8 cellular contexts compared by ENCODE assay signal in genomic region chr1:112507896-112508241, GRCh38. TPM values are rescaled to one million over a fixed set of nuclear protein-coding genes. Genes with fewer than 3 reads are reported as not detected.
A peak's percentile ranks its signal among the peaks of the same experiment; 100 is the strongest.
DNase-seq lines count a peak whose midpoint lies in the region; ATAC-seq, FAIRE-seq and TF ChIP-seq lines count a peak whose summit lies in the region.

No MANE protein-coding gene starts in this region.

- TF ChIP-seq CTCF in A549 (IDR thresholded peaks at IDR 0.05) (no peak), HEK293 (tag by site-specific recombination; IDR thresholded peaks at IDR 0.05) (no peak)

- intact Hi-C loops in activated T-helper 1 cell treated with anti-CD3 and anti-CD28 coated beads, Interleukin-12 subunit alpha, Interleukin-12 subunit beta, Interleukin-2, Interleukin-4 antibody, amounts not matched to agents 30 ng/mL and 10 ng/mL and 1 ng/mL, durations not matched to agents 14 hours and 24 hours and 36 hours (cut with micrococcal nuclease), result loop anchor here (10.0 kb wide), 1 partner anchor 167 kb away; the partner anchor contains the start of gene MOV10

- H3K4me1 Mint-ChIP-seq in activated T-helper 1 cell treated with anti-CD3 and anti-CD28 coated beads, Interleukin-12 subunit alpha, Interleukin-12 subunit beta, Interleukin-2, Interleukin-4 antibody, amounts not matched to agents 30 ng/mL and 10 ng/mL and 1 ng/mL, durations not matched to agents 14 hours and 24 hours and 36 hours (ENCODE audit: low read depth), result no peaks in the 10 kb centered on the region

- H3K4me2 ChIP-seq in A549, result peak overlapping the region; percentile 99

- ATAC-seq in A549 (peak; percentile 25 to 59; a peak in 3 of 6 replicates), GM18498 (IDR thresholded peaks at IDR 0.05; ENCODE audit: unreplicated experiment) (no peak)

- H3K9me3 Mint-ChIP-seq in activated T-helper 1 cell treated with anti-CD3 and anti-CD28 coated beads, Interleukin-12 subunit alpha, Interleukin-12 subunit beta, Interleukin-2, Interleukin-4 antibody, amounts not matched to agents 30 ng/mL and 10 ng/mL and 1 ng/mL, durations not matched to agents 14 hours and 24 hours and 36 hours, result no peaks in the 10 kb centered on the region

- H3K27ac ChIP-seq in A549, result peak overlapping the region; percentile 62 to 76; a peak in 4 of 6 replicates
- H3K27ac ChIP-seq in HEK293 (ENCODE audit: extremely low read depth, low read depth, low read length), result no peak overlapping the region; the same call in 1 of the 2 replicates
- H3K27ac ChIP-seq in iPS DF 6.9 (ENCODE audit: low read length), result no peak overlapping the region

- H3K4me3 ChIP-seq in A549 (peak overlapping the region; percentile 76), HEK293 (ENCODE audit: low read depth, low read length) (peak overlapping the region; percentile 52), iPS DF 6.9 (ENCODE audit: low read length) (peak overlapping the region; percentile 52; the same call in 1 of the 2 replicates)

- H3K27me3 ChIP-seq in iPS DF 6.9 (ENCODE audit: control insufficient read depth, insufficient read depth, low read length), result peaks cover 37% of the 10 kb centered on the region

- POLR2A ChIA-PET in A549 (lab: Yijun Ruan, JAX) (no interaction called here), HEK293 (lab: Yijun Ruan, JAX) (interaction anchor here (0.7 to 1.1 kb wide), 3 partner anchors 11 to 112 kb away, joined by 3 to 4 read pairs (median 4); partner anchors contain the start of gene CTTNBP2NL)

- H3K36me3 Mint-ChIP-seq in activated T-helper 1 cell treated with anti-CD3 and anti-CD28 coated beads, Interleukin-12 subunit alpha, Interleukin-12 subunit beta, Interleukin-2, Interleukin-4 antibody, amounts not matched to agents 30 ng/mL and 10 ng/mL and 1 ng/mL, durations not matched to agents 14 hours and 24 hours and 36 hours (ENCODE audit: low read depth), result peaks cover 1% of the 10 kb centered on the region

- FAIRE-seq in A549 (lab: Jason Lieb, UNC), result no peak

- no peak for TF ChIP-seq RAD21 in A549 (conservative IDR thresholded peaks at IDR 0.05 in 1 of 2, IDR thresholded peaks at IDR 0.05 in 1 of 2)

- H3K9me3 ChIP-seq in A549, result no peaks in the 10 kb centered on the region
- H3K9me3 ChIP-seq in HEK293 (ENCODE audit: control insufficient read depth, insufficient read depth, low read depth, low read length), result no peaks in the 10 kb centered on the region
- H3K9me3 ChIP-seq in iPS DF 6.9 (ENCODE audit: control insufficient read depth, insufficient read depth, low read length), result no peaks in the 10 kb centered on the region

- H3K4me3 Mint-ChIP-seq in activated T-helper 1 cell treated with anti-CD3 and anti-CD28 coated beads, Interleukin-12 subunit alpha, Interleukin-12 subunit beta, Interleukin-2, Interleukin-4 antibody, amounts not matched to agents 30 ng/mL and 10 ng/mL and 1 ng/mL, durations not matched to agents 14 hours and 24 hours and 36 hours, result peak overlapping the region; percentile 79

- peaks cover 56% of the 10 kb centered on the region for H3K27me3 Mint-ChIP-seq in activated T-helper 1 cell treated with anti-CD3 and anti-CD28 coated beads, Interleukin-12 subunit alpha, Interleukin-12 subunit beta, Interleukin-2, Interleukin-4 antibody, amounts not matched to agents 30 ng/mL and 10 ng/mL and 1 ng/mL, durations not matched to agents 14 hours and 24 hours and 36 hours (ENCODE audit: insufficient read depth)

- H3K36me3 ChIP-seq in HEK293 (ENCODE audit: control insufficient read depth in 2 of 2, insufficient read depth in 1 of 2, low read length in 2 of 2), result no peaks in the 10 kb centered on the region
- H3K36me3 ChIP-seq in iPS DF 6.9 (ENCODE audit: control insufficient read depth, insufficient read depth, low read length), result no peaks in the 10 kb centered on the region; the same call in 1 of the 2 replicates

- CTCF ChIA-PET in A549 (lab: Yijun Ruan, JAX), result interaction anchor here (0.6 to 0.9 kb wide), 2 partner anchors 93 to 106 kb away, joined by 3 read pairs; no protein-coding TSS in a partner anchor
- CTCF ChIA-PET in HEK293 (lab: Yijun Ruan, JAX), result interaction anchor here (1.0 to 1.8 kb wide), 2 partner anchors 15 to 20 kb away, joined by 3 to 4 read pairs; no protein-coding TSS in a partner anchor

- 6% methylated on average over 11 of the region's 15 CpGs for WGBS in A549 (ENCODE audit: missing lambda C conversion rate)
- WGBS in iPS DF 6.9 (ENCODE audit: insufficient coverage, insufficient read length), result no CpG with 5 or more reads among the region's 15 CpGs

- no peak overlapping the region for H3K27ac Mint-ChIP-seq in activated T-helper 1 cell treated with anti-CD3 and anti-CD28 coated beads, Interleukin-12 subunit alpha, Interleukin-12 subunit beta, Interleukin-2, Interleukin-4 antibody, amounts not matched to agents 30 ng/mL and 10 ng/mL and 1 ng/mL, durations not matched to agents 14 hours and 24 hours and 36 hours

- TF ChIP-seq EP300 in A549 (IDR thresholded peaks at IDR 0.05), result no peak

- DNase-seq in A549 (ENCODE audit: low read depth in 1 of 2, low spot score in 1 of 2) (peak in 1 of 2 experiments; percentile 38), iPS DF 6.9 (ENCODE audit: low read depth, low spot score) (no peak), SKM-1 (lab: John Stamatoyannopoulos, UW; ENCODE audit: unreplicated experiment) (no peak), ureter (ENCODE audit: low spot score) (no peak)
- DNase-seq in activated T-helper 1 cell treated with anti-CD3 and anti-CD28 coated beads, Interleukin-12 subunit alpha, Interleukin-12 subunit beta, Interleukin-2, Interleukin-4 antibody, amounts not matched to agents 30 ng/mL and 10 ng/mL and 1 ng/mL, durations not matched to agents 14 hours and 24 hours and 36 hours (ENCODE audit: low spot score), result no peak
- DNase-seq in stimulated activated CD4-positive, alpha-beta T cell treated with anti-CD3 and anti-CD28 coated beads, Interleukin-4, amount 100 ng/mL, for 1 hour, result peak; percentile 39

- no peak for TF ChIP-seq POLR2A in A549 (IDR thresholded peaks at IDR 0.05; ENCODE audit: low read length)

- 0 out of 3 replicates have a peak, but pooled peaks cover 2% of the 10 kb centered on the region for H3K4me1 ChIP-seq in A549
- no peaks in the 10 kb centered on the region for H3K4me1 ChIP-seq in HEK293 (ENCODE audit: control insufficient read depth, insufficient read depth, low read length)
- H3K4me1 ChIP-seq in iPS DF 6.9 (ENCODE audit: control insufficient read depth, insufficient read depth, low read length), result 0 out of 2 replicates have a peak, but pooled peaks cover 2% of the 10 kb centered on the region

TF ChIP-seq in A549, 52 proteins besides CTCF, POLR2A, EP300 and RAD21 (continues in another document):
- TF ChIP-seq KDM5A (IDR thresholded peaks at IDR 0.05) (no peak), ATOH8 (CRISPR knock-in tag; IDR thresholded peaks at IDR 0.05; ENCODE audit: low read depth) (no peak), BCL3 (IDR thresholded peaks at IDR 0.05) (no peak), POLR2AphosphoS2 (conservative IDR thresholded peaks at IDR 0.05; ENCODE audit: low read length) (no peak), JUN (IDR thresholded peaks at IDR 0.05) (no peak)

TF ChIP-seq in HEK293, 187 proteins besides CTCF, POLR2A, EP300 and RAD21 (continues in another document):
- TF ChIP-seq PRDM2 (tag by site-specific recombination; IDR thresholded peaks at IDR 0.05; ENCODE audit: borderline replicate concordance), result no peak
- TF ChIP-seq KLF9 (tag by site-specific recombination; IDR thresholded peaks at IDR 0.05; ENCODE audit: low read depth), result peak; percentile 52; the same call in 1 of the 2 replicates

RNA-seq across cellular contexts. Expression of gene WNT2B, which starts 0.9 kb away (rescaled TPM):
- polyA plus RNA-seq in A549 (2011; rRNA removed), result 0.26 and 0.37 TPM in 2 replicates
- polyA plus RNA-seq in A549 (2012; cell fraction: cytosol; rRNA removed), result 0.13 TPM in 2 replicates
- polyA plus RNA-seq in A549 (2012; cell fraction: nucleus; rRNA removed), result 0.40 and 0.43 TPM in 2 replicates
- polyA plus RNA-seq in A549 (2017; fragmentation: RNase III; extraction: RNeasy Plus Mini Kit Qiagen cat#74134 plus additional on column Dnase treatment), result 0.21 to 0.32 TPM (median 0.28 TPM) in 3 replicates
- polyA minus RNA-seq in A549 (2011; rRNA and poly(A)+ RNA removed), result 0.54 and 0.58 TPM in 2 replicates
- 0.05 and 0.10 TPM in 2 replicates for total RNA-seq in activated T-helper 1 cell treated with anti-CD3 and anti-CD28 coated beads, Interleukin-12 subunit alpha, Interleukin-12 subunit beta, Interleukin-2, Interleukin-4 antibody, amounts not matched to agents 30 ng/mL and 10 ng/mL and 1 ng/mL, durations not matched to agents 14 hours and 24 hours and 36 hours
- total RNA-seq in ureter, result 5.6 TPM

Comparison
In these comparisons a context has a peak if more than half of its experiments do, and no peak if none do; other contexts are left out.
1. H3K27ac ChIP-seq: peak in A549 (2 of 2); none in HEK293 (single experiment) and iPS DF 6.9 (single experiment).
2. Peak in every context shown above with its lines, with median percentiles within 50 percentile points of each other: H3K4me3 ChIP-seq.